ENCODE assay signal across 8 cellular contexts in genomic region chr3:50256978-50257890, GRCh38. TPM values are rescaled to one million over a fixed set of nuclear protein-coding genes. Genes with fewer than 3 reads are reported as not detected.
DNase-seq lines count a peak whose midpoint lies in the region; ATAC-seq and TF ChIP-seq lines count a peak whose summit lies in the region.

No MANE protein-coding gene starts in this region.

- H3K4me3 ChIP-seq in AG10803 (ENCODE audit: low read length) (no peak overlapping the region), WI38 (ENCODE audit: low read depth, low read length) (no peak overlapping the region), thoracic aorta (no peak overlapping the region)

- H3K9me3 ChIP-seq in thoracic aorta: no peaks in the 10 kb centered on the region

- ATAC-seq in thoracic aorta (ENCODE audit: insufficient number of reproducible peaks, low FRiP score, low read depth) (no peak), HG02678 (IDR thresholded peaks at IDR 0.05; ENCODE audit: unreplicated experiment) (no peak), HG02610 (IDR thresholded peaks at IDR 0.05; ENCODE audit: unreplicated experiment) (no peak)

- no peak for DNase-seq in AG10803 (ENCODE audit: low read depth)
- peak; percentile 51 for DNase-seq in glomerular visceral epithelial cell (ENCODE audit: extremely low spot score)
- no peak for DNase-seq in thoracic aorta (ENCODE audit: low spot score)
- no peak for DNase-seq in HK-2 (ENCODE audit: unreplicated experiment)

- H3K27ac ChIP-seq in thoracic aorta: no peak overlapping the region

- peak; percentile 56 for TF ChIP-seq CTCF in AG10803 (conservative IDR thresholded peaks at IDR 0.05; ENCODE audit: low read length)
- TF ChIP-seq CTCF in GM12874 (IDR thresholded peaks at IDR 0.05; ENCODE audit: insufficient read depth, low read depth, low read length): peak; percentile 60
- TF ChIP-seq CTCF in WI38 (IDR thresholded peaks at IDR 0.05; ENCODE audit: low read depth, low read length): peak; percentile 46
- peak; percentile 28 for TF ChIP-seq CTCF in thoracic aorta (IDR thresholded peaks at IDR 0.05)

- no peaks in the 10 kb centered on the region for H3K27me3 ChIP-seq in thoracic aorta (replicated peaks; ENCODE audit: insufficient read depth)

- H3K36me3 ChIP-seq in thoracic aorta: peaks cover 47% of the 10 kb centered on the region

- H3K4me1 ChIP-seq in thoracic aorta (ENCODE audit: control insufficient read depth in 1 of 2, low read depth in 2 of 2): peaks cover 23 to 42% of the 10 kb centered on the region in 2 donors

RNA-seq across cellular contexts. Expression of gene SEMA3B, which starts 11.7 kb away (rescaled TPM):
- 10 to 100 TPM; 53.6 to 57.2 TPM for total RNA-seq in thoracic aorta

RNA-seq across cellular contexts. Expression of gene GNAI2, which starts 21.2 kb away (rescaled TPM):
- total RNA-seq in thoracic aorta: 100 to 1,000 TPM; 183 to 337 TPM

RNA-seq across cellular contexts. Expression of gene LSMEM2, which starts 21.7 kb away (rescaled TPM):
- total RNA-seq in thoracic aorta: not detected

RNA-seq across cellular contexts. Expression of gene IFRD2, which starts 35.0 kb away (rescaled TPM):
- 100 to 1,000 TPM in 1 of 2 donors, 10 to 100 TPM in 1; 43.3 to 118 TPM for total RNA-seq in thoracic aorta

RNA-seq across cellular contexts. Expression of gene HYAL3, which starts 42.0 kb away (rescaled TPM):
- total RNA-seq in thoracic aorta: 1 to 10 TPM in 1 of 2 donors, under 1 TPM in 1; 0.35 to 1.4 TPM
